Comparison of ENCODE assay signal across 33 cellular contexts in the genomic region with DNA sequence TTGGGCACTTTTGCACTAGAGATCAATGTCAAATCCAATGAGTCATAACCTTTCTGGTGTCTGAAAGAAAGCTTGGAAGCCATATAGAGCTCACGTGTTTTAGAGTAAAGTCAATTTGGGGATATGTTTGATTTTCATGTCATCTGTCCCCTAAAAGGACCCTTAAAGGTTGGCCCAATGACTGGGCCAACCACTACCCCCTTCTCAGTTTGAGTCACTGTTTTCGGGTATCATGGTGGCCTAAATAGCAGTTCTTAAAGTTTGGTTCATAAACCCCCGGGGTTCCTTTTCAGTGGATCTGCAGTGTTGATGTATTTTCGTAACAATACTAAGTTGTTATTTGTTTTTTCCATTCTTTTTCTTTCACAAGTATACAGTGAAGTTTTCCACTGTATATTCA.
"Had no signal": no experiment of that assay in that cellular context is flagged by ENCODE, and none has a peak within 500 bp of the region (broad histone marks: within the 10 kb centered on the region; RNA-seq: fewer than 3 reads in every experiment).

No MANE protein-coding gene starts in this region.

- H3K27ac ChIP-seq: ascending aorta, cardiac muscle cell, VCaP had no signal

- H3K9me3 Mint-ChIP-seq: activated B cell treated with CpG ODN at 0.5 μM for 24 hours; activated CD4-positive, alpha-beta memory T cell treated with anti-CD3 and anti-CD28 coated beads for 36 hours; activated CD4-positive, alpha-beta T cell treated with anti-CD3 and anti-CD28 coated beads, Interleukin-2, amount 10 ng/mL, durations not matched to agents 24 days and 14 days; activated CD8-positive, alpha-beta T cell treated with anti-CD3 and anti-CD28 coated beads for 36 hours; activated naive CD4-positive, alpha-beta T cell treated with anti-CD3 and anti-CD28 coated beads, Interleukin-2, amount 10 ng/mL, durations not matched to agents 7 days and 5 days; activated naive CD4-positive, alpha-beta T cell treated with anti-CD3 and anti-CD28 coated beads, Interleukin-2, amount 50 U/mL, for 24 hours; activated naive CD8-positive, alpha-beta T cell treated with anti-CD3 and anti-CD28 coated beads, Interleukin-2, amount 10 ng/mL, durations not matched to agents 7 days and 5 days; activated naive CD8-positive, alpha-beta T cell treated with anti-CD3 and anti-CD28 coated beads, Interleukin-2, amount 50 U/mL, for 24 hours; activated T-cell treated with anti-CD3 and anti-CD28 coated beads, Interleukin-2, amount 50 U/mL, for 24 hours; activated T-helper 2 cell treated with anti-CD3 and anti-CD28 coated beads, Interferon-gamma antibody, Interleukin-2, Interleukin-4, amounts not matched to agents 10 μg/mL and 5 μg/mL and 100 μg/mL, durations not matched to agents 14 hours and 24 hours and 36 hours; central memory CD8-positive, alpha-beta T cell; T-helper 1 cell treated with Interleukin-12 subunit alpha and Interleukin-12 subunit beta and Interleukin-4 antibody, amounts not matched to agents 30 μg/mL and 1 μg/mL, for 36 hours; T-helper 2 cell treated with Interferon-gamma antibody and Interleukin-4, amounts not matched to agents 5 μg/mL and 100 μg/mL, for 36 hours had no signal

- H3K27ac Mint-ChIP-seq: activated B cell treated with CpG ODN at 0.5 μM for 24 hours; activated CD4-positive, alpha-beta memory T cell treated with anti-CD3 and anti-CD28 coated beads for 36 hours; activated CD4-positive, alpha-beta T cell treated with anti-CD3 and anti-CD28 coated beads, Interleukin-2, amount 10 ng/mL, durations not matched to agents 24 days and 14 days; activated CD8-positive, alpha-beta T cell treated with anti-CD3 and anti-CD28 coated beads for 36 hours; activated naive CD4-positive, alpha-beta T cell treated with anti-CD3 and anti-CD28 coated beads, Interleukin-2, amount 10 ng/mL, durations not matched to agents 7 days and 5 days; activated naive CD4-positive, alpha-beta T cell treated with anti-CD3 and anti-CD28 coated beads, Interleukin-2, amount 50 U/mL, for 24 hours; activated naive CD8-positive, alpha-beta T cell; activated naive CD8-positive, alpha-beta T cell treated with anti-CD3 and anti-CD28 coated beads, Interleukin-2, amount 10 ng/mL, durations not matched to agents 7 days and 5 days; activated naive CD8-positive, alpha-beta T cell treated with anti-CD3 and anti-CD28 coated beads, Interleukin-2, amount 50 U/mL, for 24 hours; activated T-cell treated with anti-CD3 and anti-CD28 coated beads, Interleukin-2, amount 50 U/mL, for 24 hours; activated T-helper 2 cell treated with anti-CD3 and anti-CD28 coated beads, Interferon-gamma antibody, Interleukin-2, Interleukin-4, amounts not matched to agents 10 μg/mL and 5 μg/mL and 100 μg/mL, durations not matched to agents 14 hours and 24 hours and 36 hours; T-helper 1 cell treated with Interleukin-12 subunit alpha and Interleukin-12 subunit beta and Interleukin-4 antibody, amounts not matched to agents 30 μg/mL and 1 μg/mL, for 36 hours; T-helper 2 cell treated with Interferon-gamma antibody and Interleukin-4, amounts not matched to agents 5 μg/mL and 100 μg/mL, for 36 hours had no signal

- H3K4me3 ChIP-seq: ascending aorta, cardiac muscle cell had no signal

- H3K36me3 ChIP-seq: ascending aorta, cardiac muscle cell had no signal

- H3K4me1 Mint-ChIP-seq: activated naive CD4-positive, alpha-beta T cell treated with anti-CD3 and anti-CD28 coated beads, Interleukin-2, amount 50 U/mL, for 24 hours; central memory CD8-positive, alpha-beta T cell had no signal

- H3K4me1 ChIP-seq: ascending aorta had no signal

- ATAC-seq: activated CD8-positive, alpha-beta T cell treated with anti-CD3 and anti-CD28 coated beads for 36 hours; activated naive CD8-positive, alpha-beta T cell treated with anti-CD3 and anti-CD28 coated beads, Interleukin-2, amount 50 U/mL, for 24 hours had no signal

- H3K4me3 Mint-ChIP-seq: activated B cell treated with CpG ODN at 0.5 μM for 24 hours; activated CD4-positive, alpha-beta memory T cell treated with anti-CD3 and anti-CD28 coated beads for 36 hours; activated CD4-positive, alpha-beta T cell treated with anti-CD3 and anti-CD28 coated beads, Interleukin-2, amount 10 ng/mL, durations not matched to agents 24 days and 14 days; activated CD8-positive, alpha-beta T cell treated with anti-CD3 and anti-CD28 coated beads for 36 hours; activated naive CD4-positive, alpha-beta T cell treated with anti-CD3 and anti-CD28 coated beads, Interleukin-2, amount 10 ng/mL, durations not matched to agents 7 days and 5 days; activated naive CD4-positive, alpha-beta T cell treated with anti-CD3 and anti-CD28 coated beads, Interleukin-2, amount 50 U/mL, for 24 hours; activated naive CD8-positive, alpha-beta T cell; activated naive CD8-positive, alpha-beta T cell treated with anti-CD3 and anti-CD28 coated beads, Interleukin-2, amount 10 ng/mL, durations not matched to agents 7 days and 5 days; activated naive CD8-positive, alpha-beta T cell treated with anti-CD3 and anti-CD28 coated beads, Interleukin-2, amount 50 U/mL, for 24 hours; activated T-cell treated with anti-CD3 and anti-CD28 coated beads, Interleukin-2, amount 50 U/mL, for 24 hours; brain; central memory CD8-positive, alpha-beta T cell; T-helper 1 cell treated with Interleukin-12 subunit alpha and Interleukin-12 subunit beta and Interleukin-4 antibody, amounts not matched to agents 30 μg/mL and 1 μg/mL, for 36 hours; T-helper 2 cell treated with Interferon-gamma antibody and Interleukin-4, amounts not matched to agents 5 μg/mL and 100 μg/mL, for 36 hours had no signal

- DNase-seq: activated B cell treated with CpG ODN at 0.5 μM for 24 hours; activated CD4-positive, alpha-beta memory T cell treated with anti-CD3 and anti-CD28 coated beads for 36 hours; activated CD4-positive, alpha-beta T cell treated with anti-CD3 and anti-CD28 coated beads for 4 hours; activated CD4-positive, alpha-beta T cell treated with anti-CD3 and anti-CD28 coated beads, Interleukin-2, amount 10 ng/mL, durations not matched to agents 24 days and 14 days; activated CD4-positive, alpha-beta T cell treated with anti-CD3 and anti-CD28 coated beads, Interleukin-2, amount 50 U/mL, for 1 hour; activated CD4-positive, alpha-beta T cell treated with anti-CD3 and anti-CD28 coated beads, Interleukin-2, amount 50 U/mL, for 4 hours; activated CD4-positive, CD25-positive, alpha-beta regulatory T cell treated with anti-CD3 and anti-CD28 coated beads, Interleukin-2, amount 50 U/mL, for 72 hours; activated CD8-positive, alpha-beta memory T cell treated with anti-CD3 and anti-CD28 coated beads, Interleukin-2, amount 50 U/mL, for 48 hours; activated CD8-positive, alpha-beta T cell treated with anti-CD3 and anti-CD28 coated beads for 36 hours; activated effector memory CD4-positive, alpha-beta T cell treated with Interleukin-2 at 50 U/mL for 16 hours; activated gamma-delta T cell; activated naive CD4-positive, alpha-beta T cell treated with anti-CD3 and anti-CD28 coated beads, Interleukin-2, amount 10 ng/mL, durations not matched to agents 7 days and 5 days; activated naive CD4-positive, alpha-beta T cell treated with Interleukin-2 at 50 U/mL for 16 hours; activated naive CD8-positive, alpha-beta T cell treated with anti-CD3 and anti-CD28 coated beads, Interleukin-2, amount 10 ng/mL, durations not matched to agents 7 days and 5 days; activated naive CD8-positive, alpha-beta T cell treated with anti-CD3 and anti-CD28 coated beads, Interleukin-2, amount 50 U/mL, for 24 hours; activated T-cell treated with anti-CD3 and anti-CD28 coated beads, Interleukin-2, amount 50 U/mL, for 24 hours; activated T-cell treated with anti-CD3 and anti-CD28 coated beads, Interleukin-2, amount 50 U/mL, for 48 hours; amygdala; anterior cingulate cortex; caudate nucleus; cerebellar nuclear complex; T-helper 2 cell; T-helper 9 cell had no signal

- H3K36me3 Mint-ChIP-seq: activated CD4-positive, alpha-beta memory T cell treated with anti-CD3 and anti-CD28 coated beads for 36 hours; activated naive CD4-positive, alpha-beta T cell treated with anti-CD3 and anti-CD28 coated beads, Interleukin-2, amount 10 ng/mL, durations not matched to agents 7 days and 5 days; activated naive CD4-positive, alpha-beta T cell treated with anti-CD3 and anti-CD28 coated beads, Interleukin-2, amount 50 U/mL, for 24 hours; activated naive CD8-positive, alpha-beta T cell; activated naive CD8-positive, alpha-beta T cell treated with anti-CD3 and anti-CD28 coated beads, Interleukin-2, amount 10 ng/mL, durations not matched to agents 7 days and 5 days had no signal

- H3K27me3 ChIP-seq: ascending aorta, cardiac muscle cell had no signal

- H3K27me3 Mint-ChIP-seq: activated B cell treated with CpG ODN at 0.5 μM for 24 hours; activated CD4-positive, alpha-beta memory T cell treated with anti-CD3 and anti-CD28 coated beads for 36 hours; activated naive CD4-positive, alpha-beta T cell treated with anti-CD3 and anti-CD28 coated beads, Interleukin-2, amount 10 ng/mL, durations not matched to agents 7 days and 5 days; activated naive CD8-positive, alpha-beta T cell; activated naive CD8-positive, alpha-beta T cell treated with anti-CD3 and anti-CD28 coated beads, Interleukin-2, amount 50 U/mL, for 24 hours; activated T-cell treated with anti-CD3 and anti-CD28 coated beads, Interleukin-2, amount 50 U/mL, for 24 hours; central memory CD8-positive, alpha-beta T cell had no signal

- H3K9me3 ChIP-seq: ascending aorta had no signal
